ENCODE assay signal across 17 cellular contexts in the genomic region with DNA sequence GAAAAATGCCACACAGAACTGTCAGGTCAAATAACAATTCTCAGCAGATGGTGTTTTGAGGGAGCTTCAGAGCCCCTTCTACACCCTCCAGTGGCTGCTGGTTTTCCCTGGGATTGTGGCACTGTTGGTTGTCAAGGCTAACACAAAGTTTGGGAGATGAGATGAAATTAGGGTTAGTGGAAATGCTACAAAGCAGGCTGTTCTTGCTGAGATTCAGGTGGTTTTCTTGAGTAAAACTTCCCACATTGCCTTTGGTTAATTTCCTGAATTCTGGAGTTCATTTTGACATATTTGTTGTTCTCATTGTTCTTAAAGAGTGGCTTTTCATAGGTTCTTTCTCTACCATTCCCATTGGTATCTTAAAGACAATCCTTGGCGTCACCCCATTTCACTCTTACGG. TPM values are rescaled to one million over a fixed set of nuclear protein-coding genes. Genes with fewer than 3 reads are reported as not detected.
DNase-seq lines count a peak whose midpoint lies in the region; ATAC-seq and TF ChIP-seq lines count a peak whose summit lies in the region.
"Had no signal": no experiment of that assay in that cellular context is flagged by ENCODE, and none has a peak within 500 bp of the region (broad histone marks: within the 10 kb centered on the region; RNA-seq: fewer than 3 reads in every experiment).

No MANE protein-coding gene starts in this region.

- ATAC-seq in activated CD8-positive, alpha-beta T cell treated with anti-CD3 and anti-CD28 coated beads for 36 hours: no peak
- ATAC-seq in activated CD8-positive, alpha-beta T cell treated with anti-CD3 and anti-CD28 coated beads, Interleukin-2, amount 10 ng/mL, durations not matched to agents 7 days and 5 days: no peak
- ATAC-seq in GM21381 (IDR thresholded peaks at IDR 0.05; ENCODE audit: unreplicated experiment) (no peak), GM18861 (IDR thresholded peaks at IDR 0.05; ENCODE audit: unreplicated experiment) (no peak)
- ATAC-seq: CD8-positive, alpha-beta T cell had no signal

- DNase-seq in activated CD8-positive, alpha-beta T cell treated with anti-CD3 and anti-CD28 coated beads for 36 hours: no peak
- DNase-seq in activated CD8-positive, alpha-beta T cell treated with anti-CD3 and anti-CD28 coated beads, Interleukin-2, amount 10 ng/mL, durations not matched to agents 7 days and 5 days: no peak
- DNase-seq in NCI-H2171 treated with DMSO at 0.1 percent for 48 hours (lab: John Stamatoyannopoulos, UW): peak; percentile 88
- no peak for DNase-seq in endothelial cell (ENCODE audit: low spot score)
- no peak for DNase-seq in hippocampal formation (lab: John Stamatoyannopoulos, UW)
- DNase-seq: Calu3; CD8-positive, alpha-beta T cell; GF-D8; NCI-H1048; NCI-H1436; NCI-H1930; Peyer's patch had no signal

- no peaks in the 10 kb centered on the region for H3K4me1 Mint-ChIP-seq in activated CD8-positive, alpha-beta T cell treated with anti-CD3 and anti-CD28 coated beads for 36 hours (ENCODE audit: low read depth)
- H3K4me1 Mint-ChIP-seq in activated CD8-positive, alpha-beta T cell treated with anti-CD3 and anti-CD28 coated beads, Interleukin-2, amount 10 ng/mL, durations not matched to agents 7 days and 5 days (ENCODE audit: low read depth): peaks cover 2% of the 10 kb centered on the region
- H3K4me1 Mint-ChIP-seq in endothelial cell (ENCODE audit: unreplicated experiment): peaks cover 10% of the 10 kb centered on the region

- peak overlapping the region in 5 of 11 experiments; percentile 19 to 48 (median 30); a peak in 6 of 22 replicates for H3K4me2 ChIP-seq in BLaER1 treated with 17β-estradiol and CSF1 and Interleukin-3, amounts not matched to agents 10 nM and 100 nM
- H3K4me2 ChIP-seq: KMS-11 had no signal

- no peak for TF ChIP-seq CTCF in activated CD8-positive, alpha-beta T cell treated with anti-CD3 and anti-CD28 coated beads for 36 hours (IDR thresholded peaks at IDR 0.05)
- TF ChIP-seq CTCF in endothelial cell (IDR thresholded peaks at IDR 0.05; ENCODE audit: unreplicated experiment): no peak

- H3K27ac Mint-ChIP-seq in activated CD8-positive, alpha-beta T cell treated with anti-CD3 and anti-CD28 coated beads for 36 hours: peak overlapping the region; percentile 53
- no peak overlapping the region for H3K27ac Mint-ChIP-seq in activated CD8-positive, alpha-beta T cell treated with anti-CD3 and anti-CD28 coated beads, Interleukin-2, amount 10 ng/mL, durations not matched to agents 7 days and 5 days
- no peak overlapping the region for H3K27ac Mint-ChIP-seq in endothelial cell (ENCODE audit: unreplicated experiment)
- H3K27ac Mint-ChIP-seq: CD8-positive, alpha-beta T cell had no signal

- CTCF ChIA-PET in activated CD8-positive, alpha-beta T cell treated with anti-CD3 and anti-CD28 coated beads for 36 hours (lab: Charles Lee): interaction anchor here (0.9 kb wide), 1 partner anchor 22 kb away, joined by 3 read pairs; a partner anchor contains a TSS
- CTCF ChIA-PET in activated CD8-positive, alpha-beta T cell treated with anti-CD3 and anti-CD28 coated beads, Interleukin-2, amount 10 ng/mL, durations not matched to agents 7 days and 5 days (lab: Charles Lee): interaction anchor here (1.0 to 1.9 kb wide), 2 partner anchors 25 to 35 kb away, joined by 3 to 8 read pairs; a partner anchor contains a TSS

- no peaks in the 10 kb centered on the region; a peak in 1 of 22 replicates for H3K27me3 ChIP-seq in BLaER1 treated with 17β-estradiol and CSF1 and Interleukin-3, amounts not matched to agents 10 nM and 100 nM
- H3K27me3 ChIP-seq: Peyer's patch, SJSA1 had no signal

- peaks cover 13% of the 10 kb centered on the region for H3K9me3 Mint-ChIP-seq in activated CD8-positive, alpha-beta T cell treated with anti-CD3 and anti-CD28 coated beads for 36 hours
- peaks cover 43% of the 10 kb centered on the region for H3K9me3 Mint-ChIP-seq in activated CD8-positive, alpha-beta T cell treated with anti-CD3 and anti-CD28 coated beads, Interleukin-2, amount 10 ng/mL, durations not matched to agents 7 days and 5 days (ENCODE audit: insufficient read depth)
- H3K9me3 Mint-ChIP-seq in endothelial cell (ENCODE audit: unreplicated experiment): peaks cover 26% of the 10 kb centered on the region

- peak overlapping the region in 8 of 11 experiments; percentile 28 to 80 (median 74); a peak in 12 of 22 replicates for H3K27ac ChIP-seq in BLaER1 treated with 17β-estradiol and CSF1 and Interleukin-3, amounts not matched to agents 10 nM and 100 nM
- H3K27ac ChIP-seq: KMS-11, Peyer's patch, SJSA1 had no signal

- H4K20me1 ChIP-seq in BLaER1 treated with 17β-estradiol and CSF1 and Interleukin-3, amounts not matched to agents 10 nM and 100 nM: no peaks in the 10 kb centered on the region

- H3K27me3 Mint-ChIP-seq in activated CD8-positive, alpha-beta T cell treated with anti-CD3 and anti-CD28 coated beads for 36 hours: no peaks in the 10 kb centered on the region
- no peaks in the 10 kb centered on the region for H3K27me3 Mint-ChIP-seq in activated CD8-positive, alpha-beta T cell treated with anti-CD3 and anti-CD28 coated beads, Interleukin-2, amount 10 ng/mL, durations not matched to agents 7 days and 5 days (ENCODE audit: low read depth)
- H3K27me3 Mint-ChIP-seq in endothelial cell (ENCODE audit: unreplicated experiment): no peaks in the 10 kb centered on the region

- peaks cover 97 to 100% (median 99%) of the 10 kb centered on the region in 11 experiments for H3K36me3 ChIP-seq in BLaER1 treated with 17β-estradiol and CSF1 and Interleukin-3, amounts not matched to agents 10 nM and 100 nM

- peaks cover 85% of the 10 kb centered on the region for H3K36me3 Mint-ChIP-seq in activated CD8-positive, alpha-beta T cell treated with anti-CD3 and anti-CD28 coated beads for 36 hours (ENCODE audit: low read depth)
- peaks cover 88% of the 10 kb centered on the region for H3K36me3 Mint-ChIP-seq in activated CD8-positive, alpha-beta T cell treated with anti-CD3 and anti-CD28 coated beads, Interleukin-2, amount 10 ng/mL, durations not matched to agents 7 days and 5 days (ENCODE audit: low read depth)
- peaks cover 85% of the 10 kb centered on the region for H3K36me3 Mint-ChIP-seq in endothelial cell (ENCODE audit: low read depth, unreplicated experiment)

- peaks cover 0 to 28% (median 5%) of the 10 kb centered on the region in 10 experiments; a peak in 8 of 20 replicates for H3K4me1 ChIP-seq in BLaER1 treated with 17β-estradiol and CSF1 and Interleukin-3, amounts not matched to agents 10 nM and 100 nM
- H3K4me1 ChIP-seq: Peyer's patch, SJSA1 had no signal

- no peak overlapping the region for H3K4me3 Mint-ChIP-seq in activated CD8-positive, alpha-beta T cell treated with anti-CD3 and anti-CD28 coated beads for 36 hours
- no peak overlapping the region for H3K4me3 Mint-ChIP-seq in activated CD8-positive, alpha-beta T cell treated with anti-CD3 and anti-CD28 coated beads, Interleukin-2, amount 10 ng/mL, durations not matched to agents 7 days and 5 days
- H3K4me3 Mint-ChIP-seq in endothelial cell (ENCODE audit: unreplicated experiment): peak overlapping the region; percentile 81
- H3K4me3 Mint-ChIP-seq: CD8-positive, alpha-beta T cell had no signal

- POLR2A ChIA-PET in activated CD8-positive, alpha-beta T cell treated with anti-CD3 and anti-CD28 coated beads for 36 hours (lab: Charles Lee): interaction anchor here (0.8 to 1.6 kb wide), 3 partner anchors 21 to 24 kb away, joined by 3 to 5 read pairs (median 4); no protein-coding TSS in a partner anchor
- POLR2A ChIA-PET in activated CD8-positive, alpha-beta T cell treated with anti-CD3 and anti-CD28 coated beads, Interleukin-2, amount 10 ng/mL, durations not matched to agents 7 days and 5 days (lab: Charles Lee): no interaction called here

- peak overlapping the region in 7 of 10 experiments; percentile 14 to 46 (median 37); a peak in 10 of 20 replicates for H3K4me3 ChIP-seq in BLaER1 treated with 17β-estradiol and CSF1 and Interleukin-3, amounts not matched to agents 10 nM and 100 nM
- H3K4me3 ChIP-seq: Peyer's patch, SJSA1 had no signal

- no peak overlapping the region for H3K9ac ChIP-seq in BLaER1 treated with 17β-estradiol and CSF1 and Interleukin-3, amounts not matched to agents 10 nM and 100 nM
- H3K9ac ChIP-seq: KMS-11 had no signal

- intact Hi-C loops in activated CD8-positive, alpha-beta T cell treated with anti-CD3 and anti-CD28 coated beads for 36 hours (cut with micrococcal nuclease): no loop called here

- H3K9me3 ChIP-seq in BLaER1 treated with 17β-estradiol and CSF1 and Interleukin-3, amounts not matched to agents 10 nM and 100 nM (replicated peaks in 1 of 11): peaks cover 63 to 82% (median 78%) of the 10 kb centered on the region in 11 experiments

RNA-seq across cellular contexts. Expression of a gene that starts 22.1 kb away (rescaled TPM):
- total RNA-seq in activated CD8-positive, alpha-beta T cell treated with anti-CD3 and anti-CD28 coated beads for 36 hours: 10 to 100 TPM; 53.6 to 57.2 TPM
- 10 to 100 TPM; 65.3 to 65.5 TPM for total RNA-seq in activated CD8-positive, alpha-beta T cell treated with anti-CD3 and anti-CD28 coated beads, Interleukin-2, amount 10 ng/mL, durations not matched to agents 7 days and 5 days
- 49.1 TPM for total RNA-seq in endothelial cell (ENCODE audit: unreplicated experiment)

RNA-seq across cellular contexts. Expression of a gene that starts 35.3 kb away (rescaled TPM):
- total RNA-seq in activated CD8-positive, alpha-beta T cell treated with anti-CD3 and anti-CD28 coated beads for 36 hours: 10 to 100 TPM; 22.8 to 23.5 TPM
- total RNA-seq in activated CD8-positive, alpha-beta T cell treated with anti-CD3 and anti-CD28 coated beads, Interleukin-2, amount 10 ng/mL, durations not matched to agents 7 days and 5 days: 10 to 100 TPM; 15.4 to 15.7 TPM
- 14.6 TPM for total RNA-seq in endothelial cell (ENCODE audit: unreplicated experiment)
